In genomic region chr9:96408409-96409280, GRCh38 we compare ENCODE assay signal across 17 cellular contexts. TPM values are rescaled to one million over a fixed set of nuclear protein-coding genes. Genes with fewer than 3 reads are reported as not detected.
DNase-seq lines count a peak whose midpoint lies in the region; ATAC-seq and TF ChIP-seq lines count a peak whose summit lies in the region.
"Had no signal": no experiment of that assay in that cellular context is flagged by ENCODE, and none has a peak within 500 bp of the region (broad histone marks: within the 10 kb centered on the region; RNA-seq: fewer than 3 reads in every experiment).

No MANE protein-coding gene starts in this region.

- H3K4me2 ChIP-seq in PC-9 = no peak overlapping the region

- no peaks in the 10 kb centered on the region for H3K27me3 Mint-ChIP-seq in stimulated activated naive CD8-positive, alpha-beta T cell treated with anti-CD3 and anti-CD28 coated beads, Interleukin-15, Interleukin-2, amounts not matched to agents 100 ng/mL and 50 ng/mL, for 24 hours
- no peaks in the 10 kb centered on the region for H3K27me3 Mint-ChIP-seq in stimulated activated naive CD8-positive, alpha-beta T cell treated with anti-CD3 and anti-CD28 coated beads, Interleukin-15, amount 100 ng/mL, for 72 hours
- H3K27me3 Mint-ChIP-seq in effector memory CD8-positive, alpha-beta T cell = no peaks in the 10 kb centered on the region
- H3K27me3 Mint-ChIP-seq: memory B cell had no signal

- TF ChIP-seq POLR2A in NB4 (IDR thresholded peaks at IDR 0.05; ENCODE audit: extremely low read depth, insufficient read length) = no peak

- no peak overlapping the region for H3K27ac Mint-ChIP-seq in stimulated activated naive CD8-positive, alpha-beta T cell treated with anti-CD3 and anti-CD28 coated beads, Interleukin-15, Interleukin-2, amounts not matched to agents 100 ng/mL and 50 ng/mL, for 24 hours
- H3K27ac Mint-ChIP-seq in stimulated activated naive CD8-positive, alpha-beta T cell treated with anti-CD3 and anti-CD28 coated beads, Interleukin-15, amount 100 ng/mL, for 72 hours = no peak overlapping the region
- H3K27ac Mint-ChIP-seq in effector memory CD8-positive, alpha-beta T cell = peak overlapping the region; percentile 35 to 87
- H3K27ac Mint-ChIP-seq: memory B cell, nephron had no signal

- peak overlapping the region; percentile 5 for H3K4me3 Mint-ChIP-seq in stimulated activated naive CD8-positive, alpha-beta T cell treated with anti-CD3 and anti-CD28 coated beads, Interleukin-15, Interleukin-2, amounts not matched to agents 100 ng/mL and 50 ng/mL, for 24 hours
- no peak overlapping the region for H3K4me3 Mint-ChIP-seq in stimulated activated naive CD8-positive, alpha-beta T cell treated with anti-CD3 and anti-CD28 coated beads, Interleukin-15, amount 100 ng/mL, for 72 hours
- no peak overlapping the region for H3K4me3 Mint-ChIP-seq in effector memory CD8-positive, alpha-beta T cell
- H3K4me3 Mint-ChIP-seq: memory B cell, nephron had no signal

- H4K20me1 ChIP-seq in PC-9 (ENCODE audit: insufficient read depth) = no peaks in the 10 kb centered on the region; the same call in 1 of the 2 replicates

- H3K4me3 ChIP-seq in NB4 (ENCODE audit: low read depth, low read length) = no peak overlapping the region
- H3K4me3 ChIP-seq in PC-9 = no peak overlapping the region
- H3K4me3 ChIP-seq: body of pancreas had no signal

- H3K9me3 Mint-ChIP-seq in stimulated activated naive CD8-positive, alpha-beta T cell treated with anti-CD3 and anti-CD28 coated beads, Interleukin-15, Interleukin-2, amounts not matched to agents 100 ng/mL and 50 ng/mL, for 24 hours = no peaks in the 10 kb centered on the region
- no peaks in the 10 kb centered on the region for H3K9me3 Mint-ChIP-seq in stimulated activated naive CD8-positive, alpha-beta T cell treated with anti-CD3 and anti-CD28 coated beads, Interleukin-15, amount 100 ng/mL, for 72 hours
- H3K9me3 Mint-ChIP-seq in effector memory CD8-positive, alpha-beta T cell = no peaks in the 10 kb centered on the region
- H3K9me3 Mint-ChIP-seq: memory B cell, nephron had no signal

- H3K4me1 ChIP-seq in PC-9 (replicated peaks; ENCODE audit: insufficient read depth) = no peaks in the 10 kb centered on the region
- H3K4me1 ChIP-seq: body of pancreas had no signal

- peaks cover 14% of the 10 kb centered on the region; the same call in 1 of the 2 replicates for H3F3A ChIP-seq in PC-9 (ENCODE audit: insufficient read depth, low read depth)

- H3K9me2 ChIP-seq in PC-9 (ENCODE audit: insufficient read depth) = no peaks in the 10 kb centered on the region

- no peak for ATAC-seq in stimulated activated naive CD8-positive, alpha-beta T cell treated with anti-CD3 and anti-CD28 coated beads, Interleukin-15, amount 100 ng/mL, for 72 hours
- peak; percentile 42 for ATAC-seq in effector memory CD8-positive, alpha-beta T cell (replicated peaks)
- ATAC-seq: body of pancreas, Right ventricle myocardium inferior had no signal

- POLR2A ChIA-PET in PC-9 (lab: Charles Lee; ENCODE audit: unreplicated experiment) = no interaction called here

- no peak overlapping the region for H2AFZ ChIP-seq in PC-9

- DNase-seq in stimulated activated naive CD8-positive, alpha-beta T cell treated with anti-CD3 and anti-CD28 coated beads, Interleukin-15, amount 100 ng/mL, for 72 hours = no peak
- peak; percentile 22 for DNase-seq in NB4 (ENCODE audit: low read depth)
- DNase-seq in effector memory CD8-positive, alpha-beta T cell = no peak
- no peak for DNase-seq in RKO (ENCODE audit: low spot score)
- no peak for DNase-seq in NAMALWA (ENCODE audit: low spot score)
- DNase-seq in PC-9 = no peak
- DNase-seq: activated CD4-positive, alpha-beta T cell treated with anti-CD3 and anti-CD28 coated beads, Interleukin-2, amount 50 U/mL, for 1 hour; activated effector memory CD4-positive, alpha-beta T cell treated with anti-CD3 and anti-CD28 coated beads, Interleukin-2, amount 50 U/mL, for 16 hours; body of pancreas; dermis blood vessel endothelial cell; DMS53; erythroblast; MM.1S had no signal

- H3K9me3 ChIP-seq in PC-9 (ENCODE audit: insufficient read depth, low read depth) = no peaks in the 10 kb centered on the region
- H3K9me3 ChIP-seq: body of pancreas had no signal

- peaks cover 74% of the 10 kb centered on the region for H3K79me2 ChIP-seq in PC-9 (ENCODE audit: low read depth)

- peaks cover 27% of the 10 kb centered on the region for H3K4me1 Mint-ChIP-seq in stimulated activated naive CD8-positive, alpha-beta T cell treated with anti-CD3 and anti-CD28 coated beads, Interleukin-15, Interleukin-2, amounts not matched to agents 100 ng/mL and 50 ng/mL, for 24 hours (ENCODE audit: low read depth)
- H3K4me1 Mint-ChIP-seq in stimulated activated naive CD8-positive, alpha-beta T cell treated with anti-CD3 and anti-CD28 coated beads, Interleukin-15, amount 100 ng/mL, for 72 hours = peaks cover 30% of the 10 kb centered on the region
- H3K4me1 Mint-ChIP-seq in effector memory CD8-positive, alpha-beta T cell (ENCODE audit: low read depth in 2 of 2) = peaks cover 15 to 19% of the 10 kb centered on the region in 2 donors

- H3K27me3 ChIP-seq in PC-9 (ENCODE audit: insufficient read depth, low read depth) = no peaks in the 10 kb centered on the region
- H3K27me3 ChIP-seq: body of pancreas had no signal

- H3K36me3 Mint-ChIP-seq in stimulated activated naive CD8-positive, alpha-beta T cell treated with anti-CD3 and anti-CD28 coated beads, Interleukin-15, Interleukin-2, amounts not matched to agents 100 ng/mL and 50 ng/mL, for 24 hours (ENCODE audit: low read depth) = peaks cover 42% of the 10 kb centered on the region
- H3K36me3 Mint-ChIP-seq in effector memory CD8-positive, alpha-beta T cell (ENCODE audit: insufficient read depth) = peaks cover 5% of the 10 kb centered on the region
- H3K36me3 Mint-ChIP-seq: memory B cell had no signal

- BruUV-seq in PC-9 (replicated peaks; lab: Mats Ljungman, UMichigan) = no TSS peak

- CTCF ChIA-PET in PC-9 (lab: Charles Lee) = no interaction called here

- no peak for TF ChIP-seq CTCF in NB4 (IDR thresholded peaks at IDR 0.05; ENCODE audit: low read depth, low read length)
- no peak for TF ChIP-seq CTCF in PC-9 (conservative IDR thresholded peaks at IDR 0.05)

- intact Hi-C loops in PC-9 (cut with micrococcal nuclease; ENCODE audit: unreplicated experiment) = no loop called here

- H3K27ac ChIP-seq in PC-9 = no peak overlapping the region
- H3K27ac ChIP-seq: body of pancreas had no signal

- no peaks in the 10 kb centered on the region for H3K36me3 ChIP-seq in PC-9 (ENCODE audit: low read depth)

RNA-seq across cellular contexts. Expression of gene ZNF367, which starts 9.5 kb away (rescaled TPM):
- 12.6 and 14.0 TPM in 2 replicates for total RNA-seq in PC-9 (2021)

RNA-seq across cellular contexts. Expression of gene SLC35D2, which starts 25.1 kb away (rescaled TPM):
- 27.6 and 34.4 TPM in 2 replicates for total RNA-seq in PC-9 (2021)

RNA-seq across cellular contexts. Expression of gene HABP4, which starts 41.3 kb away (rescaled TPM):
- total RNA-seq in PC-9 (2021) = 8.1 and 11.0 TPM in 2 replicates

Comparison
In these comparisons a context has a peak if more than half of its experiments do, and no peak if none do; other contexts are left out.
1. H3K27ac Mint-ChIP-seq: peak in effector memory CD8-positive, alpha-beta T cell (2 of 2); none in stimulated activated naive CD8-positive, alpha-beta T cell treated with anti-CD3 and anti-CD28 coated beads, Interleukin-15, Interleukin-2, amounts not matched to agents 100 ng/mL and 50 ng/mL, for 24 hours (single experiment) and stimulated activated naive CD8-positive, alpha-beta T cell treated with anti-CD3 and anti-CD28 coated beads, Interleukin-15, amount 100 ng/mL, for 72 hours (0 of 2).